ENCODE assay signal across 7 cellular contexts in the genomic region with DNA sequence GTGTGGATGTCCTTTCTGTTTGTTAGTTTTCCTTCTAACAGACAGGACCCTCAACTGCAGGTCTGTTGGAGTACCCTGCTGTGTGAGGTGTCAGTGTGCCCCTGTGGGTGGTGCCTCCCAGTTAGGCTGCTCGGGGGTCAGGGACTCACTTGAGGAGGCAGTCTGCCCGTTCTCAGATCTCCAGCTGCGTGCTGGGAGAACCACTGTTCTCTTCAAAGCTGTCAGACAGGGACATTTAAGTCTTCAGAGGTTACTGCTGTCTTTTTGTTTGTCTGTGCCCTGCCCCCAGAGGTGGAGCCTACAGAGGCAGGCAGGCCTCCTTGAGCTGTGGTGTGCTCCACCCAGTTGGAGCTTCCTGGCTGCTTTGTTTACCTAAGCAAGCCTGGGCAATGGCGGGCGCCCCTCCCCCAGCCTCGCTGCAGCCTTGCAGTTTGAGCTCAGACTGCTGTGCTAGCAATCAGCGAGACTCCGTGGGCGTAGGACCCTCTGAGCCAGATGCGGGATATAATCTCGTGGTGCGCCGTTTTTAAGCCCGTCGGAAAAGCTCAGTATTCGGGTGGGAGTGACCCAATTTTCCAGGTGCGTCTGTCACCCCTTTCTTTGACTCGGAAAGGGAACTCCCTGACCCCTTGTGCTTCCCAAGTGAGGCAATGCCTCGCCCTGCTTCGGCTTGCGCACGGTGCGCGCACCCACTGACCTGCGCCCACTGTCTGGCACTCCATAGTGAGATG. TPM values are rescaled to one million over a fixed set of nuclear protein-coding genes. Genes with fewer than 3 reads are reported as not detected.
DNase-seq lines count a peak whose midpoint lies in the region; ATAC-seq, FAIRE-seq and TF ChIP-seq lines count a peak whose summit lies in the region.
"Not testable (repeated sequence)": the region's sequence is repeated elsewhere in the genome, so short reads cannot be mapped to it uniquely, and the experiment has no call there.

No MANE protein-coding gene starts in this region.

- not testable (repeated sequence) for TF ChIP-seq RAD21 in HepG2 (CRISPR knock-in tag; IDR thresholded peaks at IDR 0.05)

- TF ChIP-seq CTCF in C4-2B (conservative IDR thresholded peaks at IDR 0.05); DND-41 (IDR thresholded peaks at IDR 0.05; ENCODE audit: borderline replicate concordance, extremely low read depth, low read length, poor library complexity, severe bottlenecking); RWPE2 (IDR thresholded peaks at IDR 0.05; ENCODE audit: poor library complexity, severe bottlenecking); MCF 10A (IDR thresholded peaks at IDR 0.05; ENCODE audit: unreplicated experiment): not testable (repeated sequence)
- TF ChIP-seq CTCF in HepG2 (CRISPR knock-in tag; IDR thresholded peaks at IDR 0.05), result 0 out of 2 replicates have a peak, but pooled peaks have one; percentile 10

- H3K9ac ChIP-seq in DND-41 (ENCODE audit: low read depth, low read length); HepG2 (ENCODE audit: insufficient read depth, low read depth, low read length); neuronal stem cell (ENCODE audit: low read depth, low read length, poor library complexity): not testable (repeated sequence)

- not testable (repeated sequence) for H2BK15ac ChIP-seq in neuronal stem cell (ENCODE audit: low read length)

- not testable (repeated sequence) for H3K9me3 ChIP-seq in DND-41 (ENCODE audit: insufficient read depth, low read length, severe bottlenecking); RWPE2 (ENCODE audit: severe bottlenecking); HepG2 (ENCODE audit: low read length); neuronal stem cell (replicated peaks in 1 of 2; ENCODE audit: control insufficient read depth in 2 of 2, insufficient read depth in 1 of 2, low read depth in 1 of 2, low read length in 2 of 2)

- not testable (repeated sequence) for H3K4ac ChIP-seq in neuronal stem cell (ENCODE audit: low read length)

- not testable (repeated sequence) for H3K23ac ChIP-seq in neuronal stem cell (ENCODE audit: low read depth, low read length, poor library complexity)

- H3K4me1 Mint-ChIP-seq in activated CD4-positive, alpha-beta T cell treated with anti-CD3 and anti-CD28 coated beads, Interleukin-2, amount 10 ng/mL, durations not matched to agents 24 days and 14 days, result not testable (repeated sequence)
- H3K4me1 Mint-ChIP-seq in MCF 10A (ENCODE audit: insufficient read depth, unreplicated experiment), result peaks cover 13% of the 10 kb centered on the region

- POLR2A ChIA-PET in MCF 10A (lab: Yijun Ruan, JAX); HepG2 (lab: Yijun Ruan, JAX): not testable (repeated sequence)

- not testable (repeated sequence) for H2BK12ac ChIP-seq in neuronal stem cell (ENCODE audit: low read length)

- peak overlapping the region; percentile 43 for H3K4me3 Mint-ChIP-seq in activated CD4-positive, alpha-beta T cell treated with anti-CD3 and anti-CD28 coated beads, Interleukin-2, amount 10 ng/mL, durations not matched to agents 24 days and 14 days
- H3K4me3 Mint-ChIP-seq in MCF 10A (ENCODE audit: unreplicated experiment), result not testable (repeated sequence)

- not testable (repeated sequence) for ATAC-seq in DND-41 (ENCODE audit: insufficient read depth, low read depth); RWPE2 (ENCODE audit: low read depth); HepG2

- intact Hi-C loops in activated CD4-positive, alpha-beta T cell treated with anti-CD3 and anti-CD28 coated beads, Interleukin-2, amount 10 ng/mL, durations not matched to agents 24 days and 14 days (cut with micrococcal nuclease); MCF 10A (cut with micrococcal nuclease); HepG2 (cut with micrococcal nuclease; ENCODE audit: unreplicated experiment): not testable (repeated sequence)

- not testable (repeated sequence) for TF ChIP-seq POLR2A in HepG2 (IDR thresholded peaks at IDR 0.05; ENCODE audit: insufficient read depth in 1 of 2, low read depth in 2 of 2, low read length in 2 of 2)

- H2BK120ac ChIP-seq in neuronal stem cell (ENCODE audit: low read depth, low read length), result not testable (repeated sequence)

- H4K20me1 ChIP-seq in DND-41 (ENCODE audit: insufficient read depth, low read length); HepG2 (ENCODE audit: insufficient read depth, low read length): not testable (repeated sequence)

- DNase-seq in DND-41, result peak; percentile 35
- not testable (repeated sequence) for DNase-seq in RWPE2 (ENCODE audit: low spot score); MCF 10A (ENCODE audit: unreplicated experiment); HepG2 (ENCODE audit: low spot score); neuronal stem cell (ENCODE audit: low spot score)
- peak; percentile 73 for DNase-seq in activated CD4-positive, alpha-beta T cell treated with anti-CD3 and anti-CD28 coated beads, Interleukin-2, amount 10 ng/mL, durations not matched to agents 24 days and 14 days

- peak overlapping the region; percentile 47; the same call in 1 of the 2 replicates for H2AFZ ChIP-seq in DND-41 (ENCODE audit: low read depth, low read length)
- H2AFZ ChIP-seq in HepG2 (ENCODE audit: low read length), result not testable (repeated sequence)
- H2AFZ ChIP-seq in neuronal stem cell (ENCODE audit: low read length), result peak overlapping the region; percentile 45

- not testable (repeated sequence) for H3K36me3 Mint-ChIP-seq in activated CD4-positive, alpha-beta T cell treated with anti-CD3 and anti-CD28 coated beads, Interleukin-2, amount 10 ng/mL, durations not matched to agents 24 days and 14 days (ENCODE audit: low read depth); MCF 10A (ENCODE audit: insufficient read depth, unreplicated experiment)

- peak overlapping the region; percentile 27; the same call in 1 of the 2 replicates for H3K4me2 ChIP-seq in DND-41 (ENCODE audit: insufficient read depth, low read length)
- H3K4me2 ChIP-seq in HepG2 (ENCODE audit: low read depth, low read length); neuronal stem cell (ENCODE audit: insufficient read depth, low read length, poor library complexity, severe bottlenecking): not testable (repeated sequence)

- H3K79me1 ChIP-seq in neuronal stem cell (ENCODE audit: low read depth, low read length), result not testable (repeated sequence)

- not testable (repeated sequence) for H3K36me3 ChIP-seq in DND-41 (ENCODE audit: insufficient read depth, low read length); RWPE2 (ENCODE audit: low read depth); HepG2 (replicated peaks in 1 of 2; ENCODE audit: control insufficient read depth in 1 of 2, insufficient read depth in 2 of 2, low read length in 2 of 2); neuronal stem cell (replicated peaks in 1 of 2; ENCODE audit: control insufficient read depth in 2 of 2, insufficient read depth in 2 of 2, low read length in 2 of 2)

- FAIRE-seq in HepG2 (lab: Jason Lieb, UNC), result not testable (repeated sequence)

- not testable (repeated sequence) for TF ChIP-seq EP300 in HepG2 (IDR thresholded peaks at IDR 0.05; ENCODE audit: low read depth in 2 of 2, low read length in 2 of 2); HepG2 (CRISPR knock-in tag; IDR thresholded peaks at IDR 0.05; ENCODE audit: borderline replicate concordance)

- not testable (repeated sequence) for H3K14ac ChIP-seq in neuronal stem cell (ENCODE audit: low read length)

- H3K4me1 ChIP-seq in DND-41 (ENCODE audit: insufficient read depth, low read length); neuronal stem cell (ENCODE audit: control insufficient read depth in 2 of 2, insufficient read depth in 1 of 2, low read depth in 1 of 2, low read length in 2 of 2): not testable (repeated sequence)
- H3K4me1 ChIP-seq in RWPE2 (ENCODE audit: insufficient read depth, poor library complexity, severe bottlenecking) (peaks cover 22% of the 10 kb centered on the region), HepG2 (ENCODE audit: insufficient read depth, low read length) (peaks cover 16% of the 10 kb centered on the region)

- not testable (repeated sequence) for H4K91ac ChIP-seq in neuronal stem cell (ENCODE audit: low read depth, low read length, poor library complexity)

- not testable (repeated sequence) for H2AK5ac ChIP-seq in neuronal stem cell (ENCODE audit: low read depth, low read length)

- H3K4me3 ChIP-seq in DND-41 (ENCODE audit: low read depth in 1 of 2, low read length in 2 of 2); RWPE2 (ENCODE audit: severe bottlenecking); HepG2 (replicated peaks in 1 of 3; ENCODE audit: insufficient read depth in 1 of 3, low read depth in 2 of 3, low read length in 3 of 3); neuronal stem cell (ENCODE audit: low read length in 2 of 2): not testable (repeated sequence)

- CTCF ChIA-PET in MCF 10A (lab: Yijun Ruan, JAX); HepG2 (lab: Yijun Ruan, JAX; ENCODE audit: low intra/inter-chr PET ratio, low total read pairs): not testable (repeated sequence)

- H3K27ac Mint-ChIP-seq in activated CD4-positive, alpha-beta T cell treated with anti-CD3 and anti-CD28 coated beads, Interleukin-2, amount 10 ng/mL, durations not matched to agents 24 days and 14 days, result peak overlapping the region; percentile 25
- H3K27ac Mint-ChIP-seq in MCF 10A (ENCODE audit: low read depth, unreplicated experiment), result peak overlapping the region; percentile 73

- not testable (repeated sequence) for H3K79me2 ChIP-seq in DND-41 (ENCODE audit: insufficient read depth, low read length); HepG2 (ENCODE audit: insufficient read depth, low read length)

- H3K27me3 ChIP-seq in DND-41 (ENCODE audit: insufficient read depth, low read length, poor library complexity); RWPE2 (ENCODE audit: insufficient read depth, poor library complexity, severe bottlenecking); HepG2 (ENCODE audit: control insufficient read depth in 1 of 2, insufficient read depth in 2 of 2, low read length in 2 of 2); neuronal stem cell (ENCODE audit: control insufficient read depth in 3 of 3, insufficient read depth in 3 of 3, low read depth in 1 of 3, low read length in 3 of 3): not testable (repeated sequence)

- not testable (repeated sequence) for H4K8ac ChIP-seq in neuronal stem cell (ENCODE audit: low read depth, low read length)

- H3K27me3 Mint-ChIP-seq in activated CD4-positive, alpha-beta T cell treated with anti-CD3 and anti-CD28 coated beads, Interleukin-2, amount 10 ng/mL, durations not matched to agents 24 days and 14 days; MCF 10A (ENCODE audit: insufficient read depth, unreplicated experiment): not testable (repeated sequence)

- peak overlapping the region; percentile 44 for H3K27ac ChIP-seq in C4-2B
- H3K27ac ChIP-seq in DND-41 (ENCODE audit: low read length); HepG2 (ENCODE audit: extremely low read length, insufficient read depth, low read length); neuronal stem cell (replicated peaks; ENCODE audit: low read length): not testable (repeated sequence)
- peak overlapping the region; percentile 18 for H3K27ac ChIP-seq in RWPE2 (ENCODE audit: poor library complexity, severe bottlenecking)

- not testable (repeated sequence) for H3K18ac ChIP-seq in neuronal stem cell (ENCODE audit: low read length)

- WGBS in HepG2 (ENCODE audit: low lambda C conversion rate), result 77% methylated on average over 12 of the region's 25 CpGs
- WGBS in neuronal stem cell (ENCODE audit: extremely low coverage in 2 of 2, insufficient read length in 2 of 2, insufficient replicate concordance in 1 of 2), 2 donors, result no CpG with 5 or more reads among the region's 25 CpGs

- BruUV-seq in MCF 10A (replicated peaks; lab: Mats Ljungman, UMichigan); HepG2 (replicated peaks; lab: Mats Ljungman, UMichigan): not testable (repeated sequence)

- not testable (repeated sequence) for H2BK5ac ChIP-seq in neuronal stem cell (ENCODE audit: low read length)

- in situ Hi-C loops in HepG2 (cut with HindIII; ENCODE audit: extremely low pct_ligation_motif_present, low pct_unique_long_range_greater_than_20kb), result not testable (repeated sequence)

- not testable (repeated sequence) for H3K9me3 Mint-ChIP-seq in activated CD4-positive, alpha-beta T cell treated with anti-CD3 and anti-CD28 coated beads, Interleukin-2, amount 10 ng/mL, durations not matched to agents 24 days and 14 days; MCF 10A (ENCODE audit: unreplicated experiment)

RNA-seq across cellular contexts. Expression of a gene that starts 52.2 kb away (rescaled TPM):
- 36.4 and 38.7 TPM in 2 replicates for total RNA-seq in activated CD4-positive, alpha-beta T cell treated with anti-CD3 and anti-CD28 coated beads, Interleukin-2, amount 10 ng/mL, durations not matched to agents 24 days and 14 days
- 31.8 and 32.2 TPM in 2 replicates for total RNA-seq in MCF 10A (2022)
- total RNA-seq in HepG2 (2016; rRNA removed; fragmentation: Illumina TruSeq; extraction: Trizol), result 34.4 and 46.0 TPM in 2 replicates
- total RNA-seq in HepG2 (2016; cell fraction: cytosol; rRNA removed; fragmentation: Illumina TruSeq; extraction: Trizol; ENCODE audit: low read depth), result 13.1 and 18.0 TPM in 2 replicates
- total RNA-seq in HepG2 (2016; cell fraction: insoluble cytoplasmic fraction; rRNA removed; fragmentation: Illumina TruSeq; extraction: Trizol), result 33.7 and 49.2 TPM in 2 replicates
- total RNA-seq in HepG2 (2016; cell fraction: membrane; rRNA removed; fragmentation: Illumina TruSeq; extraction: Trizol), result 16.7 and 21.2 TPM in 2 replicates
- total RNA-seq in HepG2 (2016; cell fraction: nucleus; rRNA removed; fragmentation: Illumina TruSeq; extraction: Trizol), result 34.5 and 35.6 TPM in 2 replicates
- polyA plus RNA-seq in HepG2 (2011; rRNA removed), result 17.0 and 19.8 TPM in 2 replicates
- 7.7 and 11.1 TPM in 2 replicates for polyA plus RNA-seq in HepG2 (2011; cell fraction: cytosol; rRNA removed)
- 10.3 and 13.3 TPM in 2 replicates for polyA plus RNA-seq in HepG2 (2011; cell fraction: nucleus; rRNA removed)
- 15.2 and 17.1 TPM in 2 replicates for polyA plus RNA-seq in HepG2 (2012)
- 3.7 and 4.1 TPM in 2 replicates for polyA plus RNA-seq in HepG2 (2016; cell fraction: cytosol; fragmentation: Illumina TruSeq; extraction: Trizol; ENCODE audit: low read depth)
- 31.6 and 34.5 TPM in 2 replicates for polyA plus RNA-seq in HepG2 (2016; cell fraction: insoluble cytoplasmic fraction; fragmentation: Illumina TruSeq; extraction: Trizol; ENCODE audit: low read depth)
- 7.1 and 7.2 TPM in 2 replicates for polyA plus RNA-seq in HepG2 (2016; cell fraction: membrane; fragmentation: Illumina TruSeq; extraction: Trizol; ENCODE audit: low read depth)
- polyA plus RNA-seq in HepG2 (2016; cell fraction: nucleus; fragmentation: Illumina TruSeq; extraction: Trizol; ENCODE audit: insufficient read depth, low read depth), result 35.2 and 40.1 TPM in 2 replicates
- polyA minus RNA-seq in HepG2 (2011; rRNA and poly(A)+ RNA removed; ENCODE audit: low replicate concordance), result 13.9 and 14.1 TPM in 2 replicates
- 13.5 and 15.2 TPM in 2 replicates for polyA minus RNA-seq in HepG2 (2011; cell fraction: cytosol; rRNA and poly(A)+ RNA removed)
- polyA minus RNA-seq in HepG2 (2011; cell fraction: nucleus; rRNA and poly(A)+ RNA removed), result 40.4 and 42.6 TPM in 2 replicates
- 13.8 TPM for polyA plus RNA-seq in neuronal stem cell (2013, experiment 1 of 2)
- 14.8 TPM for polyA plus RNA-seq in neuronal stem cell (2013, experiment 2 of 2)
